In genomic region chr7:4747746-4748145, GRCh38 we compare ENCODE assay signal across 13 cellular contexts. TPM values are rescaled to one million over a fixed set of nuclear protein-coding genes. Genes with fewer than 3 reads are reported as not detected.
DNase-seq lines count a peak whose midpoint lies in the region; ATAC-seq, FAIRE-seq and TF ChIP-seq lines count a peak whose summit lies in the region.
"Had no signal": no experiment of that assay in that cellular context is flagged by ENCODE, and none has a peak within 500 bp of the region (broad histone marks: within the 10 kb centered on the region; RNA-seq: fewer than 3 reads in every experiment).

No MANE protein-coding gene starts in this region.

- H3F3A ChIP-seq in OCI-LY1 (ENCODE audit: insufficient read depth, low read length): no peaks in the 10 kb centered on the region

- H3K79me2 ChIP-seq in OCI-LY1 (ENCODE audit: insufficient read depth, low read length): no peaks in the 10 kb centered on the region

- H2AFZ ChIP-seq in OCI-LY1 (ENCODE audit: low read length): no peak overlapping the region

- H4K20me1 ChIP-seq in OCI-LY1 (ENCODE audit: insufficient read depth, low read length): no peaks in the 10 kb centered on the region

- WGBS in psoas muscle, 3 donors: 63 to 78% (median 72%) methylated on average over 11 of the region's 11 CpGs

- no peak for ATAC-seq in effector memory CD8-positive, alpha-beta T cell (replicated peaks)
- ATAC-seq in psoas muscle (no peak), HG02571 (IDR thresholded peaks at IDR 0.05; ENCODE audit: unreplicated experiment) (no peak)
- ATAC-seq: Panc1 had no signal

- H3K27ac Mint-ChIP-seq in CD14-positive monocyte: peak overlapping the region; percentile 50 to 97 (median 90)
- H3K27ac Mint-ChIP-seq in effector memory CD8-positive, alpha-beta T cell: peak overlapping the region in 1 of 2 donors; percentile 96

- FAIRE-seq in GM19239 (lab: Jason Lieb, UNC): no peak
- FAIRE-seq: GM18507, HTR-8/SVneo had no signal

- no peaks in the 10 kb centered on the region for H3K9me2 ChIP-seq in OCI-LY1 (ENCODE audit: low read depth, low read length)

- H3K4me3 ChIP-seq in OCI-LY1 (ENCODE audit: low read depth, low read length, poor library complexity, severe bottlenecking) (no peak overlapping the region), psoas muscle (no peak overlapping the region)

- H3K36me3 Mint-ChIP-seq in CD14-positive monocyte: peaks cover 24 to 56% of the 10 kb centered on the region in 2 donors
- peaks cover 28% of the 10 kb centered on the region for H3K36me3 Mint-ChIP-seq in effector memory CD8-positive, alpha-beta T cell (ENCODE audit: insufficient read depth)

- H3K27me3 ChIP-seq in OCI-LY1 (ENCODE audit: insufficient read depth, low read length) (no peaks in the 10 kb centered on the region), psoas muscle (ENCODE audit: insufficient read depth in 3 of 3, low read length in 2 of 3) (no peaks in the 10 kb centered on the region)

- no peak for DNase-seq in CD14-positive monocyte (ENCODE audit: low spot score)
- no peak for DNase-seq in effector memory CD8-positive, alpha-beta T cell
- no peak for DNase-seq in psoas muscle
- DNase-seq in NCI-H1105 (lab: John Stamatoyannopoulos, UW): no peak
- no peak for DNase-seq in GM19239 (ENCODE audit: insufficient read length, low spot score)
- DNase-seq in NOMO-1 treated with dmso at 0.1 percent for 144 hours (lab: John Stamatoyannopoulos, UW; ENCODE audit: unreplicated experiment): no peak
- DNase-seq: DMS 273 treated with DMSO at 0.1 percent for 48 hours, NCI-H1694 had no signal

- intact Hi-C loops in CD14-positive monocyte (cut with micrococcal nuclease) (loop anchor here (2.0 to 5.0 kb wide), 4 partner anchors 21 to 107 kb away; partner anchors contain the start of gene FOXK1 (in 1 of the 2)), psoas muscle (cut with DNase I) (loop anchor here in 1 of 2 donors (5.0 kb wide), 1 partner anchor 105 kb away; no protein-coding TSS in a partner anchor)

- H3K9me3 ChIP-seq in OCI-LY1 (ENCODE audit: low read length) (no peaks in the 10 kb centered on the region), psoas muscle (no peaks in the 10 kb centered on the region)

- no peak overlapping the region for H3K9ac ChIP-seq in OCI-LY1 (ENCODE audit: low read length)

- H3K27ac ChIP-seq in OCI-LY1 (ENCODE audit: low read depth, low read length, poor library complexity, severe bottlenecking) (peak overlapping the region; percentile 21), psoas muscle (peak overlapping the region; percentile 92)

- H3K4me3 Mint-ChIP-seq in CD14-positive monocyte: no peak overlapping the region
- H3K4me3 Mint-ChIP-seq in effector memory CD8-positive, alpha-beta T cell: peak overlapping the region; percentile 61 to 63

- H3K27me3 Mint-ChIP-seq in CD14-positive monocyte (ENCODE audit: low read depth in 3 of 3): peaks cover 0 to 2% (median 0%) of the 10 kb centered on the region in 3 donors
- no peaks in the 10 kb centered on the region for H3K27me3 Mint-ChIP-seq in effector memory CD8-positive, alpha-beta T cell

- peaks cover 16% of the 10 kb centered on the region; the same call in 1 of the 2 replicates for H3K36me3 ChIP-seq in OCI-LY1 (ENCODE audit: insufficient read depth, low read length)
- H3K36me3 ChIP-seq in psoas muscle (ENCODE audit: insufficient read depth in 1 of 2, low read depth in 1 of 2): peaks cover 0 to 24% of the 10 kb centered on the region in 2 donors

- H3K4me1 Mint-ChIP-seq in CD14-positive monocyte: peaks cover 41% of the 10 kb centered on the region
- peaks cover 39 to 57% of the 10 kb centered on the region in 2 donors for H3K4me1 Mint-ChIP-seq in effector memory CD8-positive, alpha-beta T cell (ENCODE audit: low read depth in 2 of 2)

- H3K4me1 ChIP-seq in OCI-LY1 (ENCODE audit: insufficient read depth, low read length, severe bottlenecking) (peaks cover 34% of the 10 kb centered on the region), psoas muscle (peaks cover 29% of the 10 kb centered on the region)

- H3K4me2 ChIP-seq in OCI-LY1 (ENCODE audit: low read length): no peak overlapping the region

- H3K9me3 Mint-ChIP-seq in CD14-positive monocyte: peaks cover 0 to 3% (median 0%) of the 10 kb centered on the region in 7 donors
- no peaks in the 10 kb centered on the region for H3K9me3 Mint-ChIP-seq in effector memory CD8-positive, alpha-beta T cell

- TF ChIP-seq CTCF in CD14-positive monocyte (IDR thresholded peaks at IDR 0.05) (no peak), OCI-LY1 (IDR thresholded peaks at IDR 0.05; ENCODE audit: low read length) (no peak), psoas muscle (IDR thresholded peaks at IDR 0.05) (no peak)

RNA-seq across cellular contexts. Expression of gene AP5Z1, which starts 27.7 kb away (rescaled TPM):
- polyA plus RNA-seq in CD14-positive monocyte (10 to 100 TPM; 30.8 to 33.8 TPM), psoas muscle (10 to 100 TPM; 12.1 to 19.2 (median 15.2) TPM)
- total RNA-seq in psoas muscle: 10 to 100 TPM in 1 of 4 donors, 1 to 10 TPM in 3; 6.6 to 20.1 (median 8.7) TPM

Comparison
In these comparisons a context has a peak if more than half of its experiments do, and no peak if none do; other contexts are left out.
1. H3K4me3 Mint-ChIP-seq: peak in effector memory CD8-positive, alpha-beta T cell (2 of 2); none in CD14-positive monocyte (0 of 2).